Comparison of ENCODE assay signal across 16 cellular contexts in the genomic region with DNA sequence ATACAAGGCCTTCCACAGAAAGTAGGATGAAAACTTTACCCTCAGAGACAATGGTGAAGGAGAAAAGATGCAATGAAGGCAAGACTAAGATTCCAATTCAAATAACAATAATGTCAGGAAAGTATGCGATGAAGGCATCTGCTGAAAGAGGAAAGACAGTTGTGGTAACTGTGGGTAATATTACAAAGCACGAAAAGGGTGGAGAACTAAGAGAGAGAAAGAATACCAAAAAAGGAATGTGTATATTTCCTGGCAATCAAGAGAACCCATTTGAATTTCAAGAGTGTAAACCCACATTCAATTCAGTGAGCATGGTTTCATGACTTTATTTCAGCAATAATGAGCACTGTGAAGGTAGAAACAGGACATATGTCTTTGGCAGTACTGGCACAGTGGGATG.
A peak's percentile ranks its signal among the peaks of the same experiment; 100 is the strongest.
DNase-seq lines count a peak whose midpoint lies in the region; ATAC-seq, FAIRE-seq and TF ChIP-seq lines count a peak whose summit lies in the region.
"Had no signal": no experiment of that assay in that cellular context is flagged by ENCODE, and none has a peak within 500 bp of the region (broad histone marks: within the 10 kb centered on the region; RNA-seq: fewer than 3 reads in every experiment).

No MANE protein-coding gene starts in this region.

- no peak for ATAC-seq in HG02571 (IDR thresholded peaks at IDR 0.05; ENCODE audit: unreplicated experiment)
- ATAC-seq: HepG2 had no signal

- H3K9me3 Mint-ChIP-seq in astrocyte (ENCODE audit: unreplicated experiment) = peaks cover 3% of the 10 kb centered on the region

- no peak overlapping the region for H3K9ac ChIP-seq in astrocyte (ENCODE audit: low read length)

- CTCF ChIA-PET in A673 (lab: Charles Lee) = no interaction called here

- peaks cover 20% of the 10 kb centered on the region for H3K79me2 ChIP-seq in astrocyte (ENCODE audit: insufficient read depth, low read length)

- H3K27me3 Mint-ChIP-seq in astrocyte (ENCODE audit: low read depth, unreplicated experiment) = no peaks in the 10 kb centered on the region

- H3K9me3 ChIP-seq in A673 (ENCODE audit: low read depth, low read length, poor library complexity, severe bottlenecking) (no peaks in the 10 kb centered on the region), astrocyte (ENCODE audit: insufficient read depth, low read depth, low read length) (peaks cover 2% of the 10 kb centered on the region)
- H3K9me3 ChIP-seq: Caco-2 had no signal

- peak overlapping the region; percentile 12 for H3K27ac Mint-ChIP-seq in astrocyte (ENCODE audit: unreplicated experiment)

- peaks cover 39% of the 10 kb centered on the region for H3K36me3 Mint-ChIP-seq in astrocyte (ENCODE audit: low read depth, unreplicated experiment)

- TF ChIP-seq CTCF in A673 (conservative IDR thresholded peaks at IDR 0.05; ENCODE audit: low read depth, low read length) (no peak), astrocyte (IDR thresholded peaks at IDR 0.05; ENCODE audit: insufficient read depth, low read depth, low read length) (no peak)

- H3K27me3 ChIP-seq in A673 (replicated peaks; ENCODE audit: insufficient read depth, low read depth, low read length, poor library complexity) = no peaks in the 10 kb centered on the region
- no peaks in the 10 kb centered on the region for H3K27me3 ChIP-seq in astrocyte (ENCODE audit: insufficient read depth, low read length)

- no TSS peak for BruUV-seq in A673 (replicated peaks; lab: Mats Ljungman, UMichigan)

- intact Hi-C loops in A673 (cut with micrococcal nuclease; ENCODE audit: unreplicated experiment) = loop anchor here (5.0 kb wide), 1 partner anchor 175 kb away; no protein-coding TSS in a partner anchor

- peak; percentile 40 for DNase-seq in A673 (ENCODE audit: low spot score)
- DNase-seq in HT1080 (ENCODE audit: low read depth) = peak; percentile 8
- peak; percentile 45 for DNase-seq in astrocyte (ENCODE audit: low read depth)
- peak; percentile 59 for DNase-seq in myocyte (ENCODE audit: low read depth)
- DNase-seq in globus pallidus (ENCODE audit: low spot score) = no peak
- DNase-seq in hypothalamus (lab: John Stamatoyannopoulos, UW) = no peak
- DNase-seq in NCI-H2029 (lab: John Stamatoyannopoulos, UW) = no peak
- DNase-seq: Caco-2; caudate nucleus; effector CD8-positive, alpha-beta T cell; kidney; NCI-H2081; NCI-H510A; retina had no signal

- POLR2A ChIA-PET in A673 (lab: Charles Lee; ENCODE audit: low non-redundant PET) = no interaction called here

- FAIRE-seq in astrocyte (lab: Jason Lieb, UNC) = no peak
- FAIRE-seq: HepG2, kidney had no signal

- no peak overlapping the region for H2AFZ ChIP-seq in astrocyte (ENCODE audit: low read depth, low read length)

- no peak overlapping the region for H3K4me3 ChIP-seq in A673 (ENCODE audit: low read depth, low read length, poor library complexity, severe bottlenecking)
- H3K4me3 ChIP-seq in astrocyte (ENCODE audit: insufficient read depth, low read depth, low read length) = no peak overlapping the region

- peaks cover 22% of the 10 kb centered on the region for H3K4me1 ChIP-seq in A673 (ENCODE audit: insufficient read depth, low read length, poor library complexity, severe bottlenecking)
- peaks cover 24% of the 10 kb centered on the region for H3K4me1 ChIP-seq in astrocyte (ENCODE audit: insufficient read depth, low read length)
- H3K4me1 ChIP-seq: Caco-2 had no signal

- H3K27ac ChIP-seq in A673 (ENCODE audit: low read depth, low read length, poor library complexity, severe bottlenecking) (no peak overlapping the region), astrocyte (ENCODE audit: low read depth, low read length) (peak overlapping the region; percentile 10)

- H3K4me3 Mint-ChIP-seq in astrocyte (ENCODE audit: unreplicated experiment) = no peak overlapping the region

- no peaks in the 10 kb centered on the region for H4K20me1 ChIP-seq in astrocyte (ENCODE audit: insufficient read depth, low read length)

- H3K36me3 ChIP-seq in A673 (ENCODE audit: insufficient read depth, low read length, poor library complexity, severe bottlenecking) (no peaks in the 10 kb centered on the region), astrocyte (ENCODE audit: insufficient read depth, low read length) (peaks cover 3% of the 10 kb centered on the region)

- H3K4me2 ChIP-seq in astrocyte (ENCODE audit: low read length) = peak overlapping the region; percentile 74

- H3K4me1 Mint-ChIP-seq in astrocyte (ENCODE audit: low read depth, unreplicated experiment) = peaks cover 48% of the 10 kb centered on the region

Comparison
In these comparisons a context has a peak if more than half of its experiments do, and no peak if none do; other contexts are left out.
1. DNase-seq: peak in A673 (single experiment), HT1080 (single experiment), astrocyte (single experiment) and myocyte (single experiment); none in globus pallidus (single experiment), hypothalamus (0 of 51) and NCI-H2029 (single experiment).